ENCODE assay signal across 9 cellular contexts in genomic region chr5:159878988-159879471, GRCh38. TPM values are rescaled to one million over a fixed set of nuclear protein-coding genes. Genes with fewer than 3 reads are reported as not detected.
DNase-seq lines count a peak whose midpoint lies in the region; ATAC-seq and TF ChIP-seq lines count a peak whose summit lies in the region.
"Had no signal": no experiment of that assay in that cellular context is flagged by ENCODE, and none has a peak within 500 bp of the region (broad histone marks: within the 10 kb centered on the region; RNA-seq: fewer than 3 reads in every experiment).

No MANE protein-coding gene starts in this region.

- intact Hi-C loops in posterior vena cava (cut with DNase I), result loop anchor here in 1 of 2 donors (1.0 kb wide), 1 partner anchor 28 kb away; no protein-coding TSS in a partner anchor
- intact Hi-C loops in CD4-positive, alpha-beta memory T cell (cut with micrococcal nuclease), result no loop called here

- TF ChIP-seq CTCF in cardiac muscle cell (IDR thresholded peaks at IDR 0.05; ENCODE audit: low read depth, low read length), result no peak

- H3K9me3 ChIP-seq in SJCRH30 (replicated peaks), result no peaks in the 10 kb centered on the region
- no peaks in the 10 kb centered on the region for H3K9me3 ChIP-seq in cardiac muscle cell (ENCODE audit: low read depth)
- H3K9me3 ChIP-seq in CD4-positive, alpha-beta memory T cell (ENCODE audit: control insufficient read depth in 1 of 2, low read length in 2 of 2), result no peaks in the 10 kb centered on the region

- CTCF ChIA-PET in CD4-positive, alpha-beta memory T cell (lab: Charles Lee; ENCODE audit: partially characterized antibody), result no interaction called here

- H3K27ac ChIP-seq in SJCRH30, result no peak overlapping the region
- peak overlapping the region; percentile 71 for H3K27ac ChIP-seq in cardiac muscle cell
- H3K27ac ChIP-seq in CD4-positive, alpha-beta memory T cell (ENCODE audit: low read depth, low read length), result no peak overlapping the region
- H3K27ac ChIP-seq: HL-60 had no signal

- no peak for ATAC-seq in stimulated activated naive CD8-positive, alpha-beta T cell treated with anti-CD3 and anti-CD28 coated beads, Interleukin-15, Interleukin-2, amounts not matched to agents 100 U/mL and 50 U/mL, for 24 hours

- POLR2A ChIA-PET in CD4-positive, alpha-beta memory T cell (lab: Charles Lee; ENCODE audit: partially characterized antibody), result no interaction called here

- no peaks in the 10 kb centered on the region for H3K36me3 ChIP-seq in SJCRH30
- no peaks in the 10 kb centered on the region for H3K36me3 ChIP-seq in cardiac muscle cell
- H3K36me3 ChIP-seq in CD4-positive, alpha-beta memory T cell (ENCODE audit: insufficient read depth, low read length), result no peaks in the 10 kb centered on the region

- H3K27me3 Mint-ChIP-seq in CD4-positive, alpha-beta memory T cell, result peaks cover 15 to 16% of the 10 kb centered on the region in 2 donors

- peak; percentile 69 for DNase-seq in GM04504 (ENCODE audit: low read depth)
- DNase-seq in SJCRH30, result peak; percentile 91 to 92
- peak; percentile 79 to 81 for DNase-seq in cardiac muscle cell (ENCODE audit: low read depth in 1 of 2, low spot score in 1 of 2)
- DNase-seq in posterior vena cava (ENCODE audit: low spot score), result peak; percentile 88
- DNase-seq in CD4-positive, alpha-beta memory T cell, result no peak
- DNase-seq in stimulated activated CD4-positive, alpha-beta T cell treated with anti-CD3 and anti-CD28 coated beads, Interleukin-1b, Interleukin-23, amount 100 ng/mL, for 48 hours, result no peak
- no peak for DNase-seq in stimulated activated CD4-positive, alpha-beta T cell treated with anti-CD3 and anti-CD28 coated beads, Interleukin-2, amount 100 ng/mL, for 24 hours
- no peak for DNase-seq in stimulated activated naive CD8-positive, alpha-beta T cell treated with anti-CD3 and anti-CD28 coated beads, Interleukin-15, Interleukin-2, amounts not matched to agents 100 U/mL and 50 U/mL, for 24 hours

- no peak overlapping the region for H3K4me3 Mint-ChIP-seq in CD4-positive, alpha-beta memory T cell

- no peaks in the 10 kb centered on the region for H3K36me3 Mint-ChIP-seq in CD4-positive, alpha-beta memory T cell

- peaks cover 16% of the 10 kb centered on the region for H3K4me1 ChIP-seq in SJCRH30
- H3K4me1 ChIP-seq in cardiac muscle cell (ENCODE audit: low read depth), result peaks cover 13% of the 10 kb centered on the region
- no peaks in the 10 kb centered on the region for H3K4me1 ChIP-seq in CD4-positive, alpha-beta memory T cell (ENCODE audit: insufficient read depth, low read length)

- H3K4me3 ChIP-seq in SJCRH30 (no peak overlapping the region), cardiac muscle cell (no peak overlapping the region)
- no peak overlapping the region for H3K4me3 ChIP-seq in CD4-positive, alpha-beta memory T cell (ENCODE audit: low read length in 2 of 2)

- no peak overlapping the region for H3K27ac Mint-ChIP-seq in CD4-positive, alpha-beta memory T cell

- H3K9me3 Mint-ChIP-seq in CD4-positive, alpha-beta memory T cell, result no peaks in the 10 kb centered on the region

- peaks cover 0 to 1% (median 0%) of the 10 kb centered on the region in 4 donors for H3K4me1 Mint-ChIP-seq in CD4-positive, alpha-beta memory T cell

- H3K27me3 ChIP-seq in SJCRH30 (peaks cover 14% of the 10 kb centered on the region), cardiac muscle cell (no peaks in the 10 kb centered on the region)
- H3K27me3 ChIP-seq in CD4-positive, alpha-beta memory T cell (ENCODE audit: insufficient read depth, low read length), result no peaks in the 10 kb centered on the region

RNA-seq across cellular contexts. Expression of gene ADRA1B, which starts 37.3 kb away (rescaled TPM):
- total RNA-seq in SJCRH30 (2014; rRNA removed; shearing (Covaris generic)), result not detected in 2 replicates
- total RNA-seq in cardiac muscle cell (1.8 and 2.9 TPM in 2 replicates), posterior vena cava (1 to 10 TPM; 4.2 to 8.0 TPM)
- polyA plus RNA-seq in cardiac muscle cell, result 0.79 and 0.84 TPM in 2 replicates
- not detected for total RNA-seq in CD4-positive, alpha-beta memory T cell
- not detected for polyA plus RNA-seq in CD4-positive, alpha-beta memory T cell

Comparison
In these comparisons a context has a peak if more than half of its experiments do, and no peak if none do; other contexts are left out.
1. DNase-seq: peak in GM04504 (single experiment), SJCRH30 (2 of 2), cardiac muscle cell (2 of 2) and posterior vena cava (single experiment); none in CD4-positive, alpha-beta memory T cell (0 of 5), stimulated activated CD4-positive, alpha-beta T cell treated with anti-CD3 and anti-CD28 coated beads, Interleukin-1b, Interleukin-23, amount 100 ng/mL, for 48 hours (single experiment), stimulated activated CD4-positive, alpha-beta T cell treated with anti-CD3 and anti-CD28 coated beads, Interleukin-2, amount 100 ng/mL, for 24 hours (0 of 2) and stimulated activated naive CD8-positive, alpha-beta T cell treated with anti-CD3 and anti-CD28 coated beads, Interleukin-15, Interleukin-2, amounts not matched to agents 100 U/mL and 50 U/mL, for 24 hours (single experiment).